Comparison of ENCODE assay signal across 22 cellular contexts in genomic region chrX:153674219-153674851, GRCh38. TPM values are rescaled to one million over a fixed set of nuclear protein-coding genes. Genes with fewer than 3 reads are reported as not detected.
A peak's percentile ranks its signal among the peaks of the same experiment; 100 is the strongest.
DNase-seq lines count a peak whose midpoint lies in the region; ATAC-seq and TF ChIP-seq lines count a peak whose summit lies in the region.
"Had no signal": no experiment of that assay in that cellular context is flagged by ENCODE, and none has a peak within 500 bp of the region (broad histone marks: within the 10 kb centered on the region; RNA-seq: fewer than 3 reads in every experiment).

No MANE protein-coding gene starts in this region.

- H3K9me3 Mint-ChIP-seq in natural killer cell treated with Interleukin-12 subunit alpha and Interleukin-12 subunit beta and Interleukin-15 and Interleukin-18, amount 100 ng/mL, for 72 hours = no peaks in the 10 kb centered on the region
- H3K9me3 Mint-ChIP-seq in natural killer cell (no peaks in the 10 kb centered on the region), chondrocyte (ENCODE audit: low read depth) (peaks cover 6% of the 10 kb centered on the region)
- H3K9me3 Mint-ChIP-seq: activated CD4-positive, alpha-beta memory T cell treated with anti-CD3 and anti-CD28 coated beads, Interleukin-2, amount 10 ng/mL, durations not matched to agents 7 days and 5 days had no signal

- ATAC-seq in natural killer cell treated with Interleukin-12 subunit alpha and Interleukin-12 subunit beta and Interleukin-15 and Interleukin-18, amount 100 ng/mL, for 72 hours = no peak
- no peak for ATAC-seq in natural killer cell
- ATAC-seq in GM18505 (IDR thresholded peaks at IDR 0.05; ENCODE audit: unreplicated experiment) = no peak

- H3K4me1 ChIP-seq in muscle layer of colon (ENCODE audit: insufficient read depth, low read length) (no peaks in the 10 kb centered on the region), stomach smooth muscle (ENCODE audit: control insufficient read depth, insufficient read depth, low read length) (peaks cover 13% of the 10 kb centered on the region)
- H3K4me1 ChIP-seq: heart left ventricle, uterus had no signal

- H3K4me3 ChIP-seq in muscle layer of colon (ENCODE audit: low read depth in 1 of 2, low read length in 2 of 2) = no peak overlapping the region
- peak overlapping the region in 1 of 2 donors; percentile 29 for H3K4me3 ChIP-seq in stomach smooth muscle (ENCODE audit: low read length in 2 of 2)
- H3K4me3 ChIP-seq: GM23248, MG63, uterus had no signal

- TF ChIP-seq POLR2A in GM18505 (IDR thresholded peaks at IDR 0.05; ENCODE audit: borderline replicate concordance, extremely low read depth, insufficient read depth, insufficient read length) = no peak

- H3K36me3 ChIP-seq in muscle layer of colon (ENCODE audit: insufficient read depth, low read length) (no peaks in the 10 kb centered on the region), stomach smooth muscle (ENCODE audit: control insufficient read depth in 2 of 2, insufficient read depth in 2 of 2, low read length in 2 of 2) (no peaks in the 10 kb centered on the region)
- H3K36me3 ChIP-seq: heart left ventricle, MG63, neutrophil, uterus had no signal

- intact Hi-C loops in natural killer cell (cut with micrococcal nuclease) = no loop called here

- H3K27ac ChIP-seq in muscle layer of colon (ENCODE audit: low read depth, low read length) (peak overlapping the region; percentile 23), stomach smooth muscle (ENCODE audit: low read length) (peak overlapping the region; percentile 41), substantia nigra (ENCODE audit: low read depth, low read length, poor library complexity, severe bottlenecking) (no peak overlapping the region)
- H3K27ac ChIP-seq: GM23248, heart left ventricle, neutrophil, uterus had no signal

- peaks cover 17 to 20% of the 10 kb centered on the region in 2 donors for H3K27me3 Mint-ChIP-seq in natural killer cell treated with Interleukin-12 subunit alpha and Interleukin-12 subunit beta and Interleukin-15 and Interleukin-18, amount 100 ng/mL, for 72 hours
- peaks cover 15 to 24% of the 10 kb centered on the region in 2 donors for H3K27me3 Mint-ChIP-seq in natural killer cell (ENCODE audit: low read depth in 2 of 2)
- H3K27me3 Mint-ChIP-seq in chondrocyte (ENCODE audit: low read depth) = peaks cover 12% of the 10 kb centered on the region

- peak; percentile 10 for DNase-seq in natural killer cell treated with Interleukin-12 subunit alpha and Interleukin-12 subunit beta and Interleukin-15 and Interleukin-18, amount 100 ng/mL, for 72 hours (ENCODE audit: low spot score)
- DNase-seq in natural killer cell (no peak), chondrocyte (ENCODE audit: low spot score) (peak; percentile 53), COLO668 (lab: John Stamatoyannopoulos, UW; ENCODE audit: unreplicated experiment) (no peak), substantia nigra (lab: John Stamatoyannopoulos, UW) (no peak)
- DNase-seq: activated CD4-positive, alpha-beta memory T cell treated with anti-CD3 and anti-CD28 coated beads, Interleukin-2, amount 10 ng/mL, durations not matched to agents 7 days and 5 days; activated T-cell treated with anti-CD3 and anti-CD28 coated beads, Interleukin-2, amount 50 U/mL, for 48 hours; DMS79 treated with DMSO at 0.1 percent for 48 hours; GM23248; IMR-90; mammary epithelial cell; MG63; NCI-H1694; stimulated activated CD4-positive, alpha-beta T cell treated with anti-CD3 and anti-CD28 coated beads, Interleukin-15, amount 100 ng/mL, for 24 hours; stimulated activated naive CD4-positive, alpha-beta T cell treated with Interleukin-2 at 50 U/mL for 16 hours; uterus had no signal

- no peaks in the 10 kb centered on the region for H3K36me3 Mint-ChIP-seq in natural killer cell treated with Interleukin-12 subunit alpha and Interleukin-12 subunit beta and Interleukin-15 and Interleukin-18, amount 100 ng/mL, for 72 hours
- H3K36me3 Mint-ChIP-seq in natural killer cell = no peaks in the 10 kb centered on the region
- peaks cover 2% of the 10 kb centered on the region for H3K36me3 Mint-ChIP-seq in chondrocyte (ENCODE audit: low read depth)

- no peak overlapping the region for H3K9ac ChIP-seq in muscle layer of colon (ENCODE audit: low read length)
- no peak overlapping the region for H3K9ac ChIP-seq in stomach smooth muscle (ENCODE audit: low read length in 2 of 2)
- H3K9ac ChIP-seq: GM23248 had no signal

- TF ChIP-seq CTCF in natural killer cell (IDR thresholded peaks at IDR 0.05) (no peak), chondrocyte (IDR thresholded peaks at IDR 0.05) (no peak)

- no peak overlapping the region for H3K4me3 Mint-ChIP-seq in natural killer cell treated with Interleukin-12 subunit alpha and Interleukin-12 subunit beta and Interleukin-15 and Interleukin-18, amount 100 ng/mL, for 72 hours
- H3K4me3 Mint-ChIP-seq in natural killer cell (no peak overlapping the region), chondrocyte (ENCODE audit: unreplicated experiment) (peak overlapping the region; percentile 3)
- H3K4me3 Mint-ChIP-seq: activated CD4-positive, alpha-beta memory T cell treated with anti-CD3 and anti-CD28 coated beads, Interleukin-2, amount 10 ng/mL, durations not matched to agents 7 days and 5 days had no signal

- H3K27me3 ChIP-seq in muscle layer of colon (ENCODE audit: control insufficient read depth in 1 of 2, insufficient read depth in 2 of 2, low read length in 2 of 2) = peaks cover 5 to 7% of the 10 kb centered on the region in 2 donors
- H3K27me3 ChIP-seq in stomach smooth muscle (ENCODE audit: control insufficient read depth in 1 of 2, insufficient read depth in 2 of 2, low read length in 2 of 2) = peaks cover 0 to 1% of the 10 kb centered on the region in 2 donors
- H3K27me3 ChIP-seq: MG63 had no signal

- no peaks in the 10 kb centered on the region for H3K9me3 ChIP-seq in muscle layer of colon (ENCODE audit: low read length)
- H3K9me3 ChIP-seq in stomach smooth muscle (ENCODE audit: control insufficient read depth in 2 of 2, low read length in 2 of 2) = no peaks in the 10 kb centered on the region
- H3K9me3 ChIP-seq: heart left ventricle, MG63, neutrophil, uterus had no signal

- H3K27ac Mint-ChIP-seq in natural killer cell treated with Interleukin-12 subunit alpha and Interleukin-12 subunit beta and Interleukin-15 and Interleukin-18, amount 100 ng/mL, for 72 hours = no peak overlapping the region
- no peak overlapping the region for H3K27ac Mint-ChIP-seq in natural killer cell
- H3K27ac Mint-ChIP-seq in chondrocyte (ENCODE audit: unreplicated experiment) = no peak overlapping the region
- H3K27ac Mint-ChIP-seq: activated CD4-positive, alpha-beta memory T cell treated with anti-CD3 and anti-CD28 coated beads, Interleukin-2, amount 10 ng/mL, durations not matched to agents 7 days and 5 days had no signal

- peaks cover 0 to 7% of the 10 kb centered on the region in 2 donors for H3K4me1 Mint-ChIP-seq in natural killer cell treated with Interleukin-12 subunit alpha and Interleukin-12 subunit beta and Interleukin-15 and Interleukin-18, amount 100 ng/mL, for 72 hours (ENCODE audit: low read depth in 2 of 2)
- H3K4me1 Mint-ChIP-seq in natural killer cell (peaks cover 4 to 6% of the 10 kb centered on the region in 2 donors), chondrocyte (ENCODE audit: low read depth) (peaks cover 6% of the 10 kb centered on the region)
- H3K4me1 Mint-ChIP-seq: activated CD4-positive, alpha-beta memory T cell treated with anti-CD3 and anti-CD28 coated beads, Interleukin-2, amount 10 ng/mL, durations not matched to agents 7 days and 5 days had no signal

RNA-seq across cellular contexts. Expression of gene PNCK, which starts 0.7 kb away (rescaled TPM):
- not detected for total RNA-seq in natural killer cell treated with Interleukin-12 subunit alpha and Interleukin-12 subunit beta and Interleukin-15 and Interleukin-18, amount 100 ng/mL, for 72 hours
- 1 to 10 TPM in 1 of 3 donors, under 1 TPM in 2; 0.66 to 1.1 (median 0.97) TPM for total RNA-seq in natural killer cell
- 3.2 to 3.8 TPM (median 3.5 TPM) in 3 replicates for total RNA-seq in chondrocyte
- total RNA-seq: GM23248 had no signal

RNA-seq across cellular contexts. Expression of gene SLC6A8, which starts 13.4 kb away (rescaled TPM):
- total RNA-seq in natural killer cell treated with Interleukin-12 subunit alpha and Interleukin-12 subunit beta and Interleukin-15 and Interleukin-18, amount 100 ng/mL, for 72 hours = 1 to 10 TPM; 2.3 to 4.1 TPM
- total RNA-seq in natural killer cell (1 to 10 TPM in 2 of 3 donors, under 1 TPM in 1; 0.77 to 2.5 (median 1.4) TPM), chondrocyte (47.6 to 71.1 TPM (median 70.6 TPM) in 3 replicates)

RNA-seq across cellular contexts. Expression of gene DUSP9, which starts 27.3 kb away (rescaled TPM):
- total RNA-seq in natural killer cell treated with Interleukin-12 subunit alpha and Interleukin-12 subunit beta and Interleukin-15 and Interleukin-18, amount 100 ng/mL, for 72 hours = not detected
- total RNA-seq in natural killer cell (not detected), chondrocyte (0.13 to 0.77 TPM in 2 of 3 replicates, not detected in the other)
- total RNA-seq: activated CD4-positive, alpha-beta memory T cell treated with anti-CD3 and anti-CD28 coated beads, Interleukin-2, amount 10 ng/mL, durations not matched to agents 7 days and 5 days; cardiac septum; GM23248 had no signal

RNA-seq across cellular contexts. Expression of gene BCAP31, which starts 49.9 kb away (rescaled TPM):
- total RNA-seq in natural killer cell treated with Interleukin-12 subunit alpha and Interleukin-12 subunit beta and Interleukin-15 and Interleukin-18, amount 100 ng/mL, for 72 hours = 100 to 1,000 TPM; 156 to 159 TPM
- total RNA-seq in natural killer cell (100 to 1,000 TPM; 109 to 131 (median 119) TPM), chondrocyte (144 to 153 TPM (median 147 TPM) in 3 replicates)

RNA-seq across cellular contexts. Expression of gene ABCD1, which starts 50.3 kb away (rescaled TPM):
- 10 to 100 TPM in 1 of 2 donors, 1 to 10 TPM in 1; 7.4 to 12.2 TPM for total RNA-seq in natural killer cell treated with Interleukin-12 subunit alpha and Interleukin-12 subunit beta and Interleukin-15 and Interleukin-18, amount 100 ng/mL, for 72 hours
- total RNA-seq in natural killer cell (10 to 100 TPM; 12.2 to 13.9 (median 13.8) TPM), chondrocyte (19.0 to 25.4 TPM (median 20.3 TPM) in 3 replicates)

Comparison
In these comparisons a context has a peak if more than half of its experiments do, and no peak if none do; other contexts are left out.
1. DNase-seq: peak in natural killer cell treated with Interleukin-12 subunit alpha and Interleukin-12 subunit beta and Interleukin-15 and Interleukin-18, amount 100 ng/mL, for 72 hours (single experiment) and chondrocyte (single experiment); none in natural killer cell (single experiment), COLO668 (single experiment) and substantia nigra (0 of 49).